Comparison of ENCODE assay signal across 8 cellular contexts in genomic region chr15:82538961-82539689, GRCh38. TPM values are rescaled to one million over a fixed set of nuclear protein-coding genes. Genes with fewer than 3 reads are reported as not detected.
DNase-seq lines count a peak whose midpoint lies in the region; ATAC-seq and TF ChIP-seq lines count a peak whose summit lies in the region.

No MANE protein-coding gene starts in this region.

- WGBS in aorta, 2 donors, result 16 to 17% methylated on average over 28 of the region's 28 CpGs

- peak overlapping the region; percentile 100 for H3K9ac ChIP-seq in OCI-LY1 (ENCODE audit: low read length)

- peak overlapping the region; percentile 94 to 95 for H3K4me3 Mint-ChIP-seq in effector memory CD8-positive, alpha-beta T cell
- H3K4me3 Mint-ChIP-seq in nephron progenitor cell, result peak overlapping the region; percentile 96

- DNase-seq in effector memory CD8-positive, alpha-beta T cell, result no peak
- DNase-seq in nephron progenitor cell, result peak; percentile 20
- DNase-seq in DMS53 (lab: John Stamatoyannopoulos, UW), result no peak
- DNase-seq in GDM1 (lab: John Stamatoyannopoulos, UW), result no peak
- no peak for DNase-seq in 8988T
- DNase-seq in aorta, result no peak

- no peaks in the 10 kb centered on the region for H3K27me3 Mint-ChIP-seq in effector memory CD8-positive, alpha-beta T cell
- no peaks in the 10 kb centered on the region for H3K27me3 Mint-ChIP-seq in nephron progenitor cell (ENCODE audit: low read depth, poor library complexity)

- H4K20me1 ChIP-seq in OCI-LY1 (ENCODE audit: insufficient read depth, low read length), result no peaks in the 10 kb centered on the region

- H3K9me2 ChIP-seq in OCI-LY1 (ENCODE audit: low read depth, low read length), result no peaks in the 10 kb centered on the region

- H3K4me1 ChIP-seq in OCI-LY1 (ENCODE audit: insufficient read depth, low read length, severe bottlenecking) (peaks cover 19% of the 10 kb centered on the region), aorta (ENCODE audit: control insufficient read depth in 1 of 2, insufficient read depth in 2 of 2, low read length in 2 of 2) (peaks cover 0 to 3% of the 10 kb centered on the region in 2 donors)

- intact Hi-C loops in aorta (cut with DNase I), result loop anchor here in 1 of 2 donors (10.0 kb wide), 1 partner anchor 526 kb away; the partner anchor contains the start of gene BTBD1

- H3K9me3 ChIP-seq in OCI-LY1 (ENCODE audit: low read length) (no peaks in the 10 kb centered on the region), aorta (ENCODE audit: control insufficient read depth, low read length) (no peaks in the 10 kb centered on the region)

- H3K27ac ChIP-seq in C4-2B (peak overlapping the region; percentile 96), OCI-LY1 (ENCODE audit: low read depth, low read length, poor library complexity, severe bottlenecking) (peak overlapping the region; percentile 80), aorta (ENCODE audit: low read depth in 1 of 2, low read length in 2 of 2) (no peak overlapping the region)

- peaks cover 14 to 24% of the 10 kb centered on the region in 2 donors for H3K4me1 Mint-ChIP-seq in effector memory CD8-positive, alpha-beta T cell (ENCODE audit: low read depth in 2 of 2)
- peaks cover 54% of the 10 kb centered on the region for H3K4me1 Mint-ChIP-seq in nephron progenitor cell

- H2AFZ ChIP-seq in OCI-LY1 (ENCODE audit: low read length), result no peak overlapping the region

- H3F3A ChIP-seq in OCI-LY1 (ENCODE audit: insufficient read depth, low read length), result peaks cover 5% of the 10 kb centered on the region; the same call in 1 of the 2 replicates

- no peaks in the 10 kb centered on the region for H3K9me3 Mint-ChIP-seq in effector memory CD8-positive, alpha-beta T cell
- H3K9me3 Mint-ChIP-seq in nephron progenitor cell, result no peaks in the 10 kb centered on the region

- peaks cover 65% of the 10 kb centered on the region for H3K36me3 Mint-ChIP-seq in effector memory CD8-positive, alpha-beta T cell (ENCODE audit: insufficient read depth)
- H3K36me3 Mint-ChIP-seq in nephron progenitor cell (ENCODE audit: low read depth), result peaks cover 51% of the 10 kb centered on the region

- H3K4me2 ChIP-seq in OCI-LY1 (ENCODE audit: low read length), result peak overlapping the region; percentile 65

- H3K36me3 ChIP-seq in OCI-LY1 (ENCODE audit: insufficient read depth, low read length), result peaks cover 55% of the 10 kb centered on the region
- H3K36me3 ChIP-seq in aorta (ENCODE audit: control insufficient read depth in 1 of 2, insufficient read depth in 2 of 2, low read length in 1 of 2), result peaks cover 6% of the 10 kb centered on the region in 2 donors

- TF ChIP-seq CTCF in C4-2B (conservative IDR thresholded peaks at IDR 0.05) (no peak), OCI-LY1 (IDR thresholded peaks at IDR 0.05; ENCODE audit: low read length) (no peak), nephron progenitor cell (IDR thresholded peaks at IDR 0.05) (no peak)

- H3K27ac Mint-ChIP-seq in effector memory CD8-positive, alpha-beta T cell, result peak overlapping the region; percentile 95 to 96
- peak overlapping the region; percentile 97 for H3K27ac Mint-ChIP-seq in nephron progenitor cell

- 0 out of 2 replicates have a peak, but pooled peaks cover under 1% of the 10 kb centered on the region for H3K27me3 ChIP-seq in OCI-LY1 (ENCODE audit: insufficient read depth, low read length)
- no peaks in the 10 kb centered on the region for H3K27me3 ChIP-seq in aorta (ENCODE audit: control insufficient read depth in 1 of 2, insufficient read depth in 2 of 2, low read length in 1 of 2)

- H3K79me2 ChIP-seq in OCI-LY1 (ENCODE audit: insufficient read depth, low read length), result peaks cover 18% of the 10 kb centered on the region

- peak overlapping the region; percentile 99 for H3K4me3 ChIP-seq in OCI-LY1 (ENCODE audit: low read depth, low read length, poor library complexity, severe bottlenecking)
- H3K4me3 ChIP-seq in aorta (ENCODE audit: low read length in 2 of 2), result peak overlapping the region in 1 of 2 donors; percentile 82

- no peak for ATAC-seq in effector memory CD8-positive, alpha-beta T cell (replicated peaks)
- ATAC-seq in aorta (ENCODE audit: low FRiP score), result no peak

RNA-seq across cellular contexts. Expression of gene RPS17, which starts 1.1 kb away (rescaled TPM):
- total RNA-seq in aorta, result 1,000 to 10,000 TPM; 1,022 to 1,110 TPM
- polyA plus RNA-seq in aorta, result 1,000 to 10,000 TPM; 4,105 to 7,043 TPM

Comparison
In these comparisons a context has a peak if more than half of its experiments do, and no peak if none do; other contexts are left out.
1. H3K27ac ChIP-seq: peak in C4-2B (single experiment) and OCI-LY1 (single experiment); none in aorta (0 of 2).